ENCODE assay signal across 1 cellular context in genomic region chr1:51518033-51518729, GRCh38.
TF ChIP-seq lines count a peak whose summit lies in the region.

No MANE protein-coding gene starts in this region.

TF ChIP-seq in HepG2, 621 proteins besides CTCF, POLR2A, EP300 and RAD21 (continued from another document and continues in another):
- no peak for TF ChIP-seq ZNF142 (CRISPR knock-in tag; IDR thresholded peaks at IDR 0.05)
- no peak for TF ChIP-seq KDM6A (CRISPR knock-in tag; IDR thresholded peaks at IDR 0.05; ENCODE audit: low read depth)
- TF ChIP-seq GTF3A (CRISPR knock-in tag; conservative IDR thresholded peaks at IDR 0.05), result no peak
- TF ChIP-seq JUND (CRISPR knock-in tag; IDR thresholded peaks at IDR 0.05), result no peak
- no peak for TF ChIP-seq SRF (IDR thresholded peaks at IDR 0.05; ENCODE audit: low read depth, low read length)
- TF ChIP-seq KMT2A (CRISPR knock-in tag; IDR thresholded peaks at IDR 0.05), result no peak
- TF ChIP-seq THAP11 (CRISPR knock-in tag; IDR thresholded peaks at IDR 0.05), result no peak; the same call in 1 of the 2 replicates
- TF ChIP-seq, protein P1, sequence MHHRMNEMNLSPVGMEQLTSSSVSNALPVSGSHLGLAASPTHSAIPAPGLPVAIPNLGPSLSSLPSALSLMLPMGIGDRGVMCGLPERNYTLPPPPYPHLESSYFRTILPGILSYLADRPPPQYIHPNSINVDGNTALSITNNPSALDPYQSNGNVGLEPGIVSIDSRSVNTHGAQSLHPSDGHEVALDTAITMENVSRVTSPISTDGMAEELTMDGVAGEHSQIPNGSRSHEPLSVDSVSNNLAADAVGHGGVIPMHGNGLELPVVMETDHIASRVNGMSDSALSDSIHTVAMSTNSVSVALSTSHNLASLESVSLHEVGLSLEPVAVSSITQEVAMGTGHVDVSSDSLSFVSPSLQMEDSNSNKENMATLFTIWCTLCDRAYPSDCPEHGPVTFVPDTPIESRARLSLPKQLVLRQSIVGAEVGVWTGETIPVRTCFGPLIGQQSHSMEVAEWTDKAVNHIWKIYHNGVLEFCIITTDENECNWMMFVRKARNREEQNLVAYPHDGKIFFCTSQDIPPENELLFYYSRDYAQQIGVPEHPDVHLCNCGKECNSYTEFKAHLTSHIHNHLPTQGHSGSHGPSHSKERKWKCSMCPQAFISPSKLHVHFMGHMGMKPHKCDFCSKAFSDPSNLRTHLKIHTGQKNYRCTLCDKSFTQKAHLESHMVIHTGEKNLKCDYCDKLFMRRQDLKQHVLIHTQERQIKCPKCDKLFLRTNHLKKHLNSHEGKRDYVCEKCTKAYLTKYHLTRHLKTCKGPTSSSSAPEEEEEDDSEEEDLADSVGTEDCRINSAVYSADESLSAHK (CRISPR knock-in tag; IDR thresholded peaks at IDR 0.05; ENCODE audit: borderline replicate concordance), result no peak
- TF ChIP-seq FOXC1 (CRISPR knock-in tag; IDR thresholded peaks at IDR 0.05; ENCODE audit: borderline replicate concordance), result no peak
- no peak for TF ChIP-seq ZNF512B (CRISPR knock-in tag; IDR thresholded peaks at IDR 0.05; ENCODE audit: borderline replicate concordance)
- no peak for TF ChIP-seq SALL2 (CRISPR knock-in tag; IDR thresholded peaks at IDR 0.05)
- TF ChIP-seq ZNF788 (CRISPR knock-in tag; IDR thresholded peaks at IDR 0.05; ENCODE audit: borderline replicate concordance), result no peak
- no peak for TF ChIP-seq ZNF468 (CRISPR knock-in tag; IDR thresholded peaks at IDR 0.05)
- no peak for TF ChIP-seq LBX2 (CRISPR knock-in tag; IDR thresholded peaks at IDR 0.05; ENCODE audit: borderline replicate concordance)
- TF ChIP-seq ZNF253 (CRISPR knock-in tag; IDR thresholded peaks at IDR 0.05; ENCODE audit: borderline replicate concordance), result no peak
- TF ChIP-seq, protein P2, sequence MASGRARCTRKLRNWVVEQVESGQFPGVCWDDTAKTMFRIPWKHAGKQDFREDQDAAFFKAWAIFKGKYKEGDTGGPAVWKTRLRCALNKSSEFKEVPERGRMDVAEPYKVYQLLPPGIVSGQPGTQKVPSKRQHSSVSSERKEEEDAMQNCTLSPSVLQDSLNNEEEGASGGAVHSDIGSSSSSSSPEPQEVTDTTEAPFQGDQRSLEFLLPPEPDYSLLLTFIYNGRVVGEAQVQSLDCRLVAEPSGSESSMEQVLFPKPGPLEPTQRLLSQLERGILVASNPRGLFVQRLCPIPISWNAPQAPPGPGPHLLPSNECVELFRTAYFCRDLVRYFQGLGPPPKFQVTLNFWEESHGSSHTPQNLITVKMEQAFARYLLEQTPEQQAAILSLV (CRISPR knock-in tag; IDR thresholded peaks at IDR 0.05; ENCODE audit: borderline replicate concordance), result no peak; the same call in 1 of the 2 replicates
- TF ChIP-seq ARNT (IDR thresholded peaks at IDR 0.05), result no peak
- TF ChIP-seq, protein P3, sequence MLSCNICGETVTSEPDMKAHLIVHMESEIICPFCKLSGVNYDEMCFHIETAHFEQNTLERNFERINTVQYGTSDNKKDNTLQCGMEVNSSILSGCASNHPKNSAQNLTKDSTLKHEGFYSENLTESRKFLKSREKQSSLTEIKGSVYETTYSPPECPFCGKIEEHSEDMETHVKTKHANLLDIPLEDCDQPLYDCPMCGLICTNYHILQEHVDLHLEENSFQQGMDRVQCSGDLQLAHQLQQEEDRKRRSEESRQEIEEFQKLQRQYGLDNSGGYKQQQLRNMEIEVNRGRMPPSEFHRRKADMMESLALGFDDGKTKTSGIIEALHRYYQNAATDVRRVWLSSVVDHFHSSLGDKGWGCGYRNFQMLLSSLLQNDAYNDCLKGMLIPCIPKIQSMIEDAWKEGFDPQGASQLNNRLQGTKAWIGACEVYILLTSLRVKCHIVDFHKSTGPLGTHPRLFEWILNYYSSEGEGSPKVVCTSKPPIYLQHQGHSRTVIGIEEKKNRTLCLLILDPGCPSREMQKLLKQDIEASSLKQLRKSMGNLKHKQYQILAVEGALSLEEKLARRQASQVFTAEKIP (CRISPR knock-in tag; IDR thresholded peaks at IDR 0.05; ENCODE audit: borderline replicate concordance), result no peak
- TF ChIP-seq TGIF2 (CRISPR knock-in tag; IDR thresholded peaks at IDR 0.05), result peak; percentile 90; the same call in 1 of the 2 replicates
- TF ChIP-seq IKZF4 (CRISPR knock-in tag; IDR thresholded peaks at IDR 0.05; ENCODE audit: borderline replicate concordance, low read depth, not compliant biosample characterization), result no peak
- no peak; the same call in 1 of the 2 replicates for TF ChIP-seq FOSL2 (CRISPR knock-in tag; IDR thresholded peaks at IDR 0.05)
- TF ChIP-seq CHD4 (IDR thresholded peaks at IDR 0.05; ENCODE audit: borderline replicate concordance, low read length), result no peak
- no peak for TF ChIP-seq ZNF382 (CRISPR knock-in tag; IDR thresholded peaks at IDR 0.05; ENCODE audit: borderline replicate concordance)
- 0 out of 2 replicates have a peak, but pooled peaks have one; percentile 17 for TF ChIP-seq AHR (CRISPR knock-in tag; IDR thresholded peaks at IDR 0.05)
- TF ChIP-seq ZSCAN22 (CRISPR knock-in tag; IDR thresholded peaks at IDR 0.05), result no peak
- no peak for TF ChIP-seq SCMH1 (CRISPR knock-in tag; IDR thresholded peaks at IDR 0.05; ENCODE audit: borderline replicate concordance)
- TF ChIP-seq FOXO1 (CRISPR knock-in tag; IDR thresholded peaks at IDR 0.05), result no peak; the same call in 1 of the 2 replicates
- TF ChIP-seq ZNF605 (CRISPR knock-in tag; IDR thresholded peaks at IDR 0.05), result no peak
- no peak for TF ChIP-seq NCOR1 (IDR thresholded peaks at IDR 0.05; ENCODE audit: borderline replicate concordance, low read length)
- TF ChIP-seq ZNF160 (CRISPR knock-in tag; IDR thresholded peaks at IDR 0.05), result no peak
- TF ChIP-seq ZNF558 (CRISPR knock-in tag; IDR thresholded peaks at IDR 0.05; ENCODE audit: borderline replicate concordance), result no peak
- no peak for TF ChIP-seq ZNF329 (CRISPR knock-in tag; IDR thresholded peaks at IDR 0.05; ENCODE audit: low read depth)
- TF ChIP-seq ARNT2 (CRISPR knock-in tag; IDR thresholded peaks at IDR 0.05; ENCODE audit: low read depth), result no peak
- TF ChIP-seq PRDM10 (CRISPR knock-in tag; IDR thresholded peaks at IDR 0.05; ENCODE audit: low read depth), result no peak
- TF ChIP-seq, protein P4, sequence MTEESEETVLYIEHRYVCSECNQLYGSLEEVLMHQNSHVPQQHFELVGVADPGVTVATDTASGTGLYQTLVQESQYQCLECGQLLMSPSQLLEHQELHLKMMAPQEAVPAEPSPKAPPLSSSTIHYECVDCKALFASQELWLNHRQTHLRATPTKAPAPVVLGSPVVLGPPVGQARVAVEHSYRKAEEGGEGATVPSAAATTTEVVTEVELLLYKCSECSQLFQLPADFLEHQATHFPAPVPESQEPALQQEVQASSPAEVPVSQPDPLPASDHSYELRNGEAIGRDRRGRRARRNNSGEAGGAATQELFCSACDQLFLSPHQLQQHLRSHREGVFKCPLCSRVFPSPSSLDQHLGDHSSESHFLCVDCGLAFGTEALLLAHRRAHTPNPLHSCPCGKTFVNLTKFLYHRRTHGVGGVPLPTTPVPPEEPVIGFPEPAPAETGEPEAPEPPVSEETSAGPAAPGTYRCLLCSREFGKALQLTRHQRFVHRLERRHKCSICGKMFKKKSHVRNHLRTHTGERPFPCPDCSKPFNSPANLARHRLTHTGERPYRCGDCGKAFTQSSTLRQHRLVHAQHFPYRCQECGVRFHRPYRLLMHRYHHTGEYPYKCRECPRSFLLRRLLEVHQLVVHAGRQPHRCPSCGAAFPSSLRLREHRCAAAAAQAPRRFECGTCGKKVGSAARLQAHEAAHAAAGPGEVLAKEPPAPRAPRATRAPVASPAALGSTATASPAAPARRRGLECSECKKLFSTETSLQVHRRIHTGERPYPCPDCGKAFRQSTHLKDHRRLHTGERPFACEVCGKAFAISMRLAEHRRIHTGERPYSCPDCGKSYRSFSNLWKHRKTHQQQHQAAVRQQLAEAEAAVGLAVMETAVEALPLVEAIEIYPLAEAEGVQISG (CRISPR knock-in tag; IDR thresholded peaks at IDR 0.05), result no peak; the same call in 1 of the 2 replicates
- no peak for TF ChIP-seq PAF1 (CRISPR knock-in tag; IDR thresholded peaks at IDR 0.05)
- no peak for TF ChIP-seq ZNF619 (CRISPR knock-in tag; IDR thresholded peaks at IDR 0.05)
